9 cellular contexts compared by ENCODE assay signal in the genomic region with DNA sequence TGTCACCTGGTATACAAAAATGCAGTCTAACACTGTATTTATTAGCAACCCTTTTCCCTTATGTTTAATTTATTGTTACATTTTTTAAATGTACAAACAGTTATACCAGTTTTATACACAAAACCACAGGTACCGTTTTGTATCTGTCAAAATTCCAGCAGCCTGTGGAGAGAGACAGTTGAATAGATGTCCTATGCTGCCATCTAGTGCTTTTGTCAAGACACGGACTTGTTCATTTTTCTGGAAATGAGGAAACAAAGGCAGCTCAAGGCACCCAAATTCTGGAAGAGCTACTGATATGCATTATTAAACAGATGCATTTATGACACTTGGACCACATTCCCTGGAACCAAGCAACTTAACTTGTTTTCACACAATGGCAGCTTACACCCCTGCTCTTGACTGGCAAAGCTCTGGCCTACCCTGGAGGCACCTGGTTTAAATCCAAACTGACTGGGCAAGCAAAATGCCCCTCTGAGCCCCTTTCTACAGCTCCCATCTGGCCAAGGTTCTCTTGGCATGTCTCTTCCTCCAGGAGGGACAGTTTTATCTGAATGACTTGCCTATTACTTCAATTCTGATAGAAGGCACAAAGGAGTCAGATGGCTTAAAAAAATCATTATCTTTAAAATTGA.
DNase-seq lines count a peak whose midpoint lies in the region; FAIRE-seq and TF ChIP-seq lines count a peak whose summit lies in the region.
"Had no signal": no experiment of that assay in that cellular context is flagged by ENCODE, and none has a peak within 500 bp of the region (broad histone marks: within the 10 kb centered on the region; RNA-seq: fewer than 3 reads in every experiment).

No MANE protein-coding gene starts in this region.

- H3K9me2 ChIP-seq in neural cell (ENCODE audit: insufficient read depth, low read length), result no peaks in the 10 kb centered on the region

- H2AFZ ChIP-seq in neural cell (ENCODE audit: low read depth, low read length), result no peak overlapping the region

- H3K4me3 ChIP-seq in LNCaP clone FGC (ENCODE audit: low read depth, low read length) (no peak overlapping the region), neural cell (ENCODE audit: low read length) (no peak overlapping the region)

- H3K27me3 ChIP-seq in neural cell (ENCODE audit: insufficient read depth, low read depth, low read length), result no peaks in the 10 kb centered on the region

- H3K27ac ChIP-seq in epithelial cell of prostate (no peak overlapping the region), neural cell (ENCODE audit: low read length) (peak overlapping the region; percentile 43)

- H3K27ac Mint-ChIP-seq in activated CD4-positive, alpha-beta T cell treated with anti-CD3 and anti-CD28 coated beads, Interleukin-2, amount 10 ng/mL, durations not matched to agents 7 days and 5 days, result no peak overlapping the region
- H3K27ac Mint-ChIP-seq: activated naive CD8-positive, alpha-beta T cell treated with anti-CD3 and anti-CD28 coated beads, Interleukin-2, amount 10 ng/mL, durations not matched to agents 7 days and 5 days had no signal

- no peak overlapping the region for H3K4me3 Mint-ChIP-seq in activated CD4-positive, alpha-beta T cell treated with anti-CD3 and anti-CD28 coated beads, Interleukin-2, amount 10 ng/mL, durations not matched to agents 7 days and 5 days
- H3K4me3 Mint-ChIP-seq: activated naive CD8-positive, alpha-beta T cell treated with anti-CD3 and anti-CD28 coated beads, Interleukin-2, amount 10 ng/mL, durations not matched to agents 7 days and 5 days had no signal

- H3K27me3 Mint-ChIP-seq in activated CD4-positive, alpha-beta T cell treated with anti-CD3 and anti-CD28 coated beads, Interleukin-2, amount 10 ng/mL, durations not matched to agents 7 days and 5 days, result no peaks in the 10 kb centered on the region
- H3K27me3 Mint-ChIP-seq: activated naive CD8-positive, alpha-beta T cell treated with anti-CD3 and anti-CD28 coated beads, Interleukin-2, amount 10 ng/mL, durations not matched to agents 7 days and 5 days had no signal

- H3K36me3 ChIP-seq in neural cell (ENCODE audit: insufficient read depth, low read length), result no peaks in the 10 kb centered on the region

- peak overlapping the region; percentile 6 for H3K4me2 ChIP-seq in neural cell (ENCODE audit: low read length)

- CTCF ChIA-PET in activated CD4-positive, alpha-beta T cell treated with anti-CD3 and anti-CD28 coated beads, Interleukin-2, amount 10 ng/mL, durations not matched to agents 7 days and 5 days (lab: Charles Lee), result no interaction called here

- DNase-seq in activated CD4-positive, alpha-beta T cell treated with anti-CD3 and anti-CD28 coated beads, Interleukin-2, amount 10 ng/mL, durations not matched to agents 7 days and 5 days, result peak; percentile 9
- no peak for DNase-seq in activated CD4-positive, alpha-beta T cell treated with anti-CD3 and anti-CD28 coated beads, Interleukin-2, amount 50 U/mL, for 48 hours
- DNase-seq in LNCaP clone FGC (ENCODE audit: low read depth) (peak; percentile 76), RCC 7860 (ENCODE audit: low spot score) (peak; percentile 4), epithelial cell of prostate (ENCODE audit: low read depth, low spot score) (peak; percentile 10)
- no peak for DNase-seq in stimulated activated CD4-positive, alpha-beta T cell treated with anti-CD3 and anti-CD28 coated beads, Interleukin-4, amount 100 ng/mL, for 1 hour
- no peak for DNase-seq in activated naive CD4-positive, alpha-beta T cell treated with anti-CD3 and anti-CD28 coated beads, Interleukin-2, amount 50 U/mL, for 16 hours
- DNase-seq: activated naive CD8-positive, alpha-beta T cell treated with anti-CD3 and anti-CD28 coated beads, Interleukin-2, amount 10 ng/mL, durations not matched to agents 7 days and 5 days had no signal

- TF ChIP-seq RAD21 in neural cell (conservative IDR thresholded peaks at IDR 0.05), result peak; percentile 97

- H3K79me2 ChIP-seq in neural cell (replicated peaks; ENCODE audit: insufficient read depth, low read length), result peaks cover 7% of the 10 kb centered on the region

- TF ChIP-seq EP300 in neural cell (conservative IDR thresholded peaks at IDR 0.05; ENCODE audit: poor library complexity, severe bottlenecking), result peak; percentile 37

- H3K9me3 Mint-ChIP-seq in activated CD4-positive, alpha-beta T cell treated with anti-CD3 and anti-CD28 coated beads, Interleukin-2, amount 10 ng/mL, durations not matched to agents 7 days and 5 days, result no peaks in the 10 kb centered on the region
- H3K9me3 Mint-ChIP-seq: activated naive CD8-positive, alpha-beta T cell treated with anti-CD3 and anti-CD28 coated beads, Interleukin-2, amount 10 ng/mL, durations not matched to agents 7 days and 5 days had no signal

- no peaks in the 10 kb centered on the region for H3F3A ChIP-seq in neural cell (ENCODE audit: insufficient read depth, low read length, poor library complexity, severe bottlenecking)

- H3K4me1 Mint-ChIP-seq in activated CD4-positive, alpha-beta T cell treated with anti-CD3 and anti-CD28 coated beads, Interleukin-2, amount 10 ng/mL, durations not matched to agents 7 days and 5 days, result no peaks in the 10 kb centered on the region
- H3K4me1 Mint-ChIP-seq: activated naive CD8-positive, alpha-beta T cell treated with anti-CD3 and anti-CD28 coated beads, Interleukin-2, amount 10 ng/mL, durations not matched to agents 7 days and 5 days had no signal

- no peaks in the 10 kb centered on the region for H3K36me3 Mint-ChIP-seq in activated CD4-positive, alpha-beta T cell treated with anti-CD3 and anti-CD28 coated beads, Interleukin-2, amount 10 ng/mL, durations not matched to agents 7 days and 5 days (ENCODE audit: low read depth)
- H3K36me3 Mint-ChIP-seq: activated naive CD8-positive, alpha-beta T cell treated with anti-CD3 and anti-CD28 coated beads, Interleukin-2, amount 10 ng/mL, durations not matched to agents 7 days and 5 days had no signal

- H3K9me3 ChIP-seq in neural cell (ENCODE audit: low read length), result no peaks in the 10 kb centered on the region

- TF ChIP-seq CTCF in LNCaP clone FGC (IDR thresholded peaks at IDR 0.05; ENCODE audit: control insufficient read depth, extremely low read depth, insufficient read depth), result peak; percentile 74
- TF ChIP-seq CTCF in neural cell (IDR thresholded peaks at IDR 0.05; ENCODE audit: poor library complexity, severe bottlenecking), result peak; percentile 95

- peak overlapping the region; percentile 47 for H3K9ac ChIP-seq in neural cell (ENCODE audit: low read length)

- H4K20me1 ChIP-seq in neural cell (ENCODE audit: insufficient read depth), result no peaks in the 10 kb centered on the region

- POLR2A ChIA-PET in activated CD4-positive, alpha-beta T cell treated with anti-CD3 and anti-CD28 coated beads, Interleukin-2, amount 10 ng/mL, durations not matched to agents 7 days and 5 days (lab: Charles Lee), result no interaction called here

- no peak for FAIRE-seq in RCC 7860 (lab: Jason Lieb, UNC)

TF ChIP-seq in neural cell, 6 proteins besides CTCF, POLR2A, EP300 and RAD21:
- TF ChIP-seq MXI1 (conservative IDR thresholded peaks at IDR 0.05; ENCODE audit: poor library complexity, severe bottlenecking), result no peak
- TF ChIP-seq TAF1 (IDR thresholded peaks at IDR 0.05; ENCODE audit: low read depth), result no peak
- TF ChIP-seq SMC3 (conservative IDR thresholded peaks at IDR 0.05; ENCODE audit: poor library complexity), result peak; percentile 95

Comparison
In these comparisons a context has a peak if more than half of its experiments do, and no peak if none do; other contexts are left out.
1. DNase-seq: peak in activated CD4-positive, alpha-beta T cell treated with anti-CD3 and anti-CD28 coated beads, Interleukin-2, amount 10 ng/mL, durations not matched to agents 7 days and 5 days (single experiment), LNCaP clone FGC (single experiment), RCC 7860 (single experiment) and epithelial cell of prostate (single experiment); none in activated CD4-positive, alpha-beta T cell treated with anti-CD3 and anti-CD28 coated beads, Interleukin-2, amount 50 U/mL, for 48 hours (0 of 2), stimulated activated CD4-positive, alpha-beta T cell treated with anti-CD3 and anti-CD28 coated beads, Interleukin-4, amount 100 ng/mL, for 1 hour (single experiment) and activated naive CD4-positive, alpha-beta T cell treated with anti-CD3 and anti-CD28 coated beads, Interleukin-2, amount 50 U/mL, for 16 hours (single experiment).